ENCODE assay signal across 15 cellular contexts in genomic region chr10:132611986-132612385, GRCh38.
A peak's percentile ranks its signal among the peaks of the same experiment; 100 is the strongest.
DNase-seq lines count a peak whose midpoint lies in the region; ATAC-seq, FAIRE-seq and TF ChIP-seq lines count a peak whose summit lies in the region.
"Had no signal": no experiment of that assay in that cellular context is flagged by ENCODE, and none has a peak within 500 bp of the region (broad histone marks: within the 10 kb centered on the region; RNA-seq: fewer than 3 reads in every experiment).

No MANE protein-coding gene starts in this region.

- peaks cover 7% of the 10 kb centered on the region for H3K9me3 Mint-ChIP-seq in activated T-cell treated with anti-CD3 and anti-CD28 coated beads, Interleukin-2, amount 50 U/mL, for 4 hours
- H3K9me3 Mint-ChIP-seq in Caco-2 (ENCODE audit: unreplicated experiment): no peaks in the 10 kb centered on the region
- no peaks in the 10 kb centered on the region for H3K9me3 Mint-ChIP-seq in Calu3 (ENCODE audit: low read depth, unreplicated experiment)

- no peak overlapping the region for H3K9ac ChIP-seq in GM12878 (ENCODE audit: control insufficient read depth, insufficient read depth, low read length)

- H3K36me3 Mint-ChIP-seq in activated T-cell treated with anti-CD3 and anti-CD28 coated beads, Interleukin-2, amount 50 U/mL, for 4 hours (ENCODE audit: insufficient read depth): peaks cover 10% of the 10 kb centered on the region
- H3K36me3 Mint-ChIP-seq in Caco-2 (ENCODE audit: insufficient read depth, unreplicated experiment) (peaks cover 10% of the 10 kb centered on the region), Calu3 (ENCODE audit: insufficient read depth, unreplicated experiment) (peaks cover 4% of the 10 kb centered on the region)

- H3K4me1 Mint-ChIP-seq in activated T-cell treated with anti-CD3 and anti-CD28 coated beads, Interleukin-2, amount 50 U/mL, for 4 hours (ENCODE audit: low read depth): peaks cover 30% of the 10 kb centered on the region
- H3K4me1 Mint-ChIP-seq in Caco-2 (ENCODE audit: low read depth, unreplicated experiment) (no peaks in the 10 kb centered on the region), Calu3 (ENCODE audit: low read depth, unreplicated experiment) (no peaks in the 10 kb centered on the region)

- H3K27me3 Mint-ChIP-seq in activated T-cell treated with anti-CD3 and anti-CD28 coated beads, Interleukin-2, amount 50 U/mL, for 4 hours (ENCODE audit: low read depth): no peaks in the 10 kb centered on the region
- H3K27me3 Mint-ChIP-seq in Caco-2 (ENCODE audit: insufficient read depth, unreplicated experiment): no peaks in the 10 kb centered on the region
- no peaks in the 10 kb centered on the region for H3K27me3 Mint-ChIP-seq in Calu3 (ENCODE audit: unreplicated experiment)

- no peak for TF ChIP-seq RAD21 in GM12878 (IDR thresholded peaks at IDR 0.05; ENCODE audit: insufficient read depth, low read depth, low read length)

- no peak for TF ChIP-seq EP300 in GM12878 (IDR thresholded peaks at IDR 0.05; ENCODE audit: borderline replicate concordance in 1 of 2, control insufficient read depth in 1 of 2, low read depth in 2 of 2, low read length in 2 of 2)

- no peak overlapping the region for H3K4me2 ChIP-seq in GM12878 (ENCODE audit: control insufficient read depth, insufficient read depth)

- H3K79me2 ChIP-seq in GM12878 (ENCODE audit: control insufficient read depth, insufficient read depth, low read length): no peaks in the 10 kb centered on the region

- BruUV-seq in Caco-2 (replicated peaks; lab: Mats Ljungman, UMichigan) (no TSS peak), GM12878 (replicated peaks; lab: Mats Ljungman, UMichigan) (no TSS peak), Calu3 (replicated peaks; lab: Mats Ljungman, UMichigan) (no TSS peak)

- H3K4me3 Mint-ChIP-seq in activated T-cell treated with anti-CD3 and anti-CD28 coated beads, Interleukin-2, amount 50 U/mL, for 4 hours: no peak overlapping the region
- no peak overlapping the region for H3K4me3 Mint-ChIP-seq in Caco-2 (ENCODE audit: unreplicated experiment)
- no peak overlapping the region for H3K4me3 Mint-ChIP-seq in Calu3 (ENCODE audit: low read depth, unreplicated experiment)
- H3K4me3 Mint-ChIP-seq: CD8-positive, alpha-beta memory T cell had no signal

- H3K27ac ChIP-seq in GM12878 (ENCODE audit: control insufficient read depth, insufficient read depth): no peak overlapping the region
- H3K27ac ChIP-seq: body of pancreas had no signal

- in situ Hi-C loops in GM12878 (cut with MboI): no loop called here

- SMC1A ChIA-PET in GM12878 (lab: Charles Lee; ENCODE audit: uncharacterized antibody, unreplicated experiment): no interaction called here

- no peaks in the 10 kb centered on the region for H4K20me1 ChIP-seq in GM12878 (ENCODE audit: control insufficient read depth, insufficient read depth)

- no peak for ATAC-seq in activated T-cell treated with anti-CD3 and anti-CD28 coated beads, Interleukin-2, amount 50 U/mL, for 4 hours
- ATAC-seq in GM12878 (peak; percentile 49), mucosa of descending colon (peak; percentile 27)
- ATAC-seq: body of pancreas had no signal

- 0% methylated on average over 1 of the region's 3 CpGs for WGBS in GM12878 (ENCODE audit: insufficient coverage, insufficient replicate concordance, low lambda C conversion rate, missing lambda C conversion rate)

- CTCF ChIA-PET in Caco-2 (lab: Charles Lee): interaction anchor here (0.7 kb wide), 1 partner anchor 598 kb away, joined by 3 read pairs; no protein-coding TSS in a partner anchor
- CTCF ChIA-PET in GM12878 (lab: Yijun Ruan, JAX): no interaction called here
- CTCF ChIA-PET in Calu3 (lab: Charles Lee): no interaction called here

- TF ChIP-seq CTCF in Caco-2 (IDR thresholded peaks at IDR 0.05; ENCODE audit: insufficient read depth in 1 of 2, low read depth in 1 of 2, low read length in 1 of 2, severe bottlenecking in 1 of 2, unreplicated experiment in 1 of 2) (no peak), GM12878 (IDR thresholded peaks at IDR 0.05 in 2 of 3, conservative IDR thresholded peaks at IDR 0.05 in 1 of 3; ENCODE audit: control insufficient read depth in 2 of 3, extremely low read depth in 1 of 3, insufficient read depth in 1 of 3, low read depth in 3 of 3, low read length in 3 of 3) (no peak), mucosa of descending colon (IDR thresholded peaks at IDR 0.05) (no peak), Calu3 (IDR thresholded peaks at IDR 0.05; ENCODE audit: unreplicated experiment) (no peak)

- H3K36me3 ChIP-seq in Caco-2 (ENCODE audit: control insufficient read depth, insufficient read depth, low read length) (no peaks in the 10 kb centered on the region), GM12878 (ENCODE audit: control insufficient read depth in 2 of 2, insufficient read depth in 2 of 2, low read length in 1 of 2) (no peaks in the 10 kb centered on the region; a peak in 2 of 4 replicates), mucosa of descending colon (ENCODE audit: low read depth) (no peaks in the 10 kb centered on the region)

- no peak overlapping the region for H3K4me3 ChIP-seq in Caco-2 (ENCODE audit: low read depth, low read length)
- no peak overlapping the region for H3K4me3 ChIP-seq in GM12878
- no peak overlapping the region for H3K4me3 ChIP-seq in mucosa of descending colon
- H3K4me3 ChIP-seq: body of pancreas, lung had no signal

- POLR2A ChIA-PET in Caco-2 (lab: Charles Lee): no interaction called here
- POLR2A ChIA-PET in GM12878 (lab: Charles Lee): no interaction called here

- TF ChIP-seq POLR2A in GM12878 (IDR thresholded peaks at IDR 0.05; ENCODE audit: low read depth, low read length): no peak

- H3K27me3 ChIP-seq in Caco-2 (replicated peaks; ENCODE audit: control insufficient read depth, insufficient read depth, low read length) (no peaks in the 10 kb centered on the region), GM12878 (replicated peaks in 1 of 2; ENCODE audit: control insufficient read depth in 2 of 2, insufficient read depth in 2 of 2, low read length in 1 of 2) (no peaks in the 10 kb centered on the region)
- H3K27me3 ChIP-seq: body of pancreas had no signal

- RAD21 ChIA-PET in GM12878 (lab: Charles Lee; ENCODE audit: unreplicated experiment): no interaction called here

- FAIRE-seq in GM12878 (lab: Jason Lieb, UNC): no peak

- intact Hi-C loops in Caco-2 (cut with micrococcal nuclease; ENCODE audit: unreplicated experiment): no loop called here
- intact Hi-C loops in GM12878 (cut with micrococcal nuclease; ENCODE audit: unreplicated experiment): no loop called here
- intact Hi-C loops in mucosa of descending colon (cut with DNase I, micrococcal nuclease): no loop called here
- intact Hi-C loops in Calu3 (cut with micrococcal nuclease; ENCODE audit: unreplicated experiment): no loop called here

- H3K9me3 ChIP-seq in Caco-2 (no peaks in the 10 kb centered on the region), GM12878 (replicated peaks; ENCODE audit: control insufficient read depth, insufficient read depth, low read length) (no peaks in the 10 kb centered on the region; the same call in 2 of the 3 replicates), mucosa of descending colon (no peaks in the 10 kb centered on the region)
- H3K9me3 ChIP-seq: body of pancreas had no signal

- DNase-seq in activated T-cell treated with anti-CD3 and anti-CD28 coated beads, Interleukin-2, amount 50 U/mL, for 1 hour: peak; percentile 12
- DNase-seq in activated T-cell treated with anti-CD3 and anti-CD28 coated beads, Interleukin-2, amount 50 U/mL, for 4 hours: no peak
- DNase-seq in Caco-2 (peak in 1 of 2 experiments; percentile 31), GM12878 (ENCODE audit: low read depth, low spot score) (no peak), mucosa of descending colon (peak in 1 of 3 donors; percentile 34), Calu3 (no peak), KG1 (lab: John Stamatoyannopoulos, UW) (no peak), NCI-H187 (lab: John Stamatoyannopoulos, UW) (no peak)
- DNase-seq: Karpas-422, NCI-H1436 treated with DMSO at 0.1 percent for 48 hours, NCI-H226, retina had no signal

- H3K4me1 ChIP-seq in Caco-2 (no peaks in the 10 kb centered on the region), GM12878 (ENCODE audit: control insufficient read depth, insufficient read depth, low read length) (no peaks in the 10 kb centered on the region), mucosa of descending colon (ENCODE audit: low read depth) (no peaks in the 10 kb centered on the region)
- H3K4me1 ChIP-seq: body of pancreas had no signal

- H3K27ac Mint-ChIP-seq in Caco-2 (ENCODE audit: unreplicated experiment): peak overlapping the region; percentile 86
- no peak overlapping the region for H3K27ac Mint-ChIP-seq in Calu3 (ENCODE audit: unreplicated experiment)

- no peak overlapping the region for H2AFZ ChIP-seq in GM12878 (ENCODE audit: control insufficient read depth, low read depth, low read length)

TF ChIP-seq in GM12878, 131 proteins besides CTCF, POLR2A, EP300 and RAD21:
- TF ChIP-seq CREB1 (IDR thresholded peaks at IDR 0.05; ENCODE audit: low read depth): no peak
- TF ChIP-seq ATF7 (IDR thresholded peaks at IDR 0.05; ENCODE audit: low read depth): 0 out of 2 replicates have a peak, but pooled peaks have one; percentile 11

Comparison
In these comparisons a context has a peak if more than half of its experiments do, and no peak if none do; other contexts are left out.
1. ATAC-seq: peak in GM12878 (single experiment) and mucosa of descending colon (single experiment); none in activated T-cell treated with anti-CD3 and anti-CD28 coated beads, Interleukin-2, amount 50 U/mL, for 4 hours (0 of 2).